25 cellular contexts compared by ENCODE assay signal in genomic region chr13:32174366-32174765, GRCh38.
"Had no signal": no experiment of that assay in that cellular context is flagged by ENCODE, and none has a peak within 500 bp of the region (broad histone marks: within the 10 kb centered on the region; RNA-seq: fewer than 3 reads in every experiment).

No MANE protein-coding gene starts in this region.

- H3K4me3 Mint-ChIP-seq: mesothelial cell of epicardium; naive B cell; naive thymus-derived CD8-positive, alpha-beta T cell had no signal

- H3K9me3 Mint-ChIP-seq: mesothelial cell of epicardium; naive thymus-derived CD8-positive, alpha-beta T cell had no signal

- H3K27ac Mint-ChIP-seq: mesothelial cell of epicardium; naive B cell; naive thymus-derived CD8-positive, alpha-beta T cell had no signal

- H3K27me3 ChIP-seq: dorsolateral prefrontal cortex, esophagus squamous epithelium, gastrocnemius medialis, heart right ventricle, left lung had no signal

- H3K4me1 Mint-ChIP-seq: naive B cell had no signal

- H3K4me3 ChIP-seq: coronary artery, dorsolateral prefrontal cortex, esophagus squamous epithelium, gastrocnemius medialis, heart right ventricle, left lung, lower lobe of right lung, mucosa of descending colon had no signal

- DNase-seq: dermis blood vessel endothelial cell; dorsolateral prefrontal cortex; effector CD4-positive, alpha-beta T cell; effector memory CD4-positive, alpha-beta T cell; esophagus squamous epithelium; foreskin fibroblast; foreskin melanocyte; gastrocnemius medialis; glutamatergic neuron; head of caudate nucleus; heart right ventricle; hippocampal formation; islet precursor cell; left cardiac atrium; left lung; left ventricle myocardium superior; lower lobe of right lung; mesenchymal stem cell; mucosa of descending colon; naive B cell; naive thymus-derived CD8-positive, alpha-beta T cell had no signal

- H3K36me3 Mint-ChIP-seq: naive B cell; naive thymus-derived CD8-positive, alpha-beta T cell had no signal

- ATAC-seq: esophagus mucosa; gastrocnemius medialis; heart right ventricle; left cardiac atrium; left lung; left ventricle myocardium superior; lower lobe of right lung; mucosa of descending colon; naive thymus-derived CD8-positive, alpha-beta T cell had no signal

- H3K9me3 ChIP-seq: esophagus squamous epithelium, gastrocnemius medialis, heart right ventricle, left lung, lower lobe of right lung, mucosa of descending colon had no signal

- H3K4me1 ChIP-seq: esophagus squamous epithelium, gastrocnemius medialis, left lung, lower lobe of right lung had no signal

- H3K36me3 ChIP-seq: esophagus squamous epithelium, lower lobe of right lung had no signal

- FAIRE-seq: endothelial cell of umbilical vein had no signal

- H3K27me3 Mint-ChIP-seq: naive B cell had no signal

- H3K27ac ChIP-seq: coronary artery, dorsolateral prefrontal cortex, esophagus squamous epithelium, gastrocnemius medialis, heart right ventricle, left lung, lower lobe of right lung had no signal
